Comparison of ENCODE assay signal across 1 cellular context in genomic region chr3:146280859-146281258, GRCh38.
TF ChIP-seq lines count a peak whose summit lies in the region.

No MANE protein-coding gene starts in this region.

TF ChIP-seq in GM23338, 12 proteins besides CTCF, POLR2A, EP300 and RAD21:
- TF ChIP-seq EZH2 (IDR thresholded peaks at IDR 0.05; ENCODE audit: low read depth, unreplicated experiment) (no peak), STAT1 (IDR thresholded peaks at IDR 0.05; ENCODE audit: unreplicated experiment) (no peak), POLR2AphosphoS5 (IDR thresholded peaks at IDR 0.05; ENCODE audit: low read depth) (no peak), JUNB (IDR thresholded peaks at IDR 0.05; ENCODE audit: unreplicated experiment) (no peak), REST (IDR thresholded peaks at IDR 0.05; ENCODE audit: unreplicated experiment) (no peak), ZNF331 (CRISPR knock-in tag; IDR thresholded peaks at IDR 0.05; ENCODE audit: low read depth) (no peak), ZNF114 (CRISPR knock-in tag; IDR thresholded peaks at IDR 0.05) (no peak), CREB1 (CRISPR knock-in tag; IDR thresholded peaks at IDR 0.05; ENCODE audit: low read depth) (no peak), ETS1 (IDR thresholded peaks at IDR 0.05) (no peak), NANOG (IDR thresholded peaks at IDR 0.05; ENCODE audit: borderline replicate concordance) (no peak), ZNF462 (CRISPR knock-in tag; IDR thresholded peaks at IDR 0.05) (no peak), EZH2phosphoT487 (IDR thresholded peaks at IDR 0.05; ENCODE audit: unreplicated experiment) (no peak)
